8 cellular contexts compared by ENCODE assay signal in the genomic region with DNA sequence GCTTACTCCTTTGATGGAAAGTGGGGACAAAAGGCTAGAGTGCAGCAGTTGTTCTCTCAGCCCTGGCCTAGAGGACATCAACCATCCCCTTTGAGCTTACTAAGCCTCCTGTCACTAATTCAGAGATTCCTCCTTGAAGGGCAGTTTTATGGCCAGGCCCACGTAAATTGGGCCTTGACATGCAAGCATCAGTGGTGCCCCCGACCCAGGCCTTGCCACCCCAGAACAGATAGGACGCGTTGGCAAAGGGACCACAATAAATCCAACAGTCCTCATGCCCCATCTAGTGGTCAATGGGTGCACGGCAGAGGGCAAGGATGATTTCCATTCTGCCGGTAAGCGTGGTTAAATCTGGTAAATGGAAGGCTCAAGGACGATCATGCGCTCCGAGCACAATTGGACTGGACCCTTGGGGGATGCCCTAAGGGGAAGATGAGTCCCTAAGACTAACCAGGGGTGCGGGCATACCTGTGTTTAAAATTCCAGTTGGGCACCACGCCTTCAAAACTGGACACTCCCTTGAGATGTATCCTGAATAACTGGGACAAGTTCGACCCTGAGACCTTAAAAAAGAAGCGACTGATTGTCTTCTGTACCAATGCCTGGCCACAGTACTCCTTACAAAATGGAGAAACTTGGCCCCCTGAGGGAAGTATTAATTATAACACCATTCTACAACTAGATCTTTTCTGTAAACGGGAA. TPM values are rescaled to one million over a fixed set of nuclear protein-coding genes. Genes with fewer than 3 reads are reported as not detected.
DNase-seq lines count a peak whose midpoint lies in the region; ATAC-seq and TF ChIP-seq lines count a peak whose summit lies in the region.

No MANE protein-coding gene starts in this region.

- H3K27ac ChIP-seq in OCI-LY3 (ENCODE audit: low read length): no peak overlapping the region
- no peak overlapping the region for H3K27ac ChIP-seq in neutrophil
- H3K27ac ChIP-seq in testis: no peak overlapping the region

- no peaks in the 10 kb centered on the region for H3K36me3 ChIP-seq in OCI-LY3 (replicated peaks; ENCODE audit: low read depth, low read length)
- no peaks in the 10 kb centered on the region for H3K36me3 ChIP-seq in neutrophil
- H3K36me3 ChIP-seq in testis (ENCODE audit: low read depth, missing control alignments): no peaks in the 10 kb centered on the region

- no peak for TF ChIP-seq POLR2A in testis (IDR thresholded peaks at IDR 0.05)

- H3K9me3 ChIP-seq in OCI-LY3 (ENCODE audit: insufficient read depth, low read length) (no peaks in the 10 kb centered on the region), neutrophil (no peaks in the 10 kb centered on the region), testis (no peaks in the 10 kb centered on the region)

- no peaks in the 10 kb centered on the region for H4K20me1 ChIP-seq in OCI-LY3 (ENCODE audit: insufficient read depth, low read length)

- no peak overlapping the region for H3K4me3 ChIP-seq in OCI-LY3 (ENCODE audit: low read length)
- H3K4me3 ChIP-seq in fibroblast of pulmonary artery (replicated peaks; ENCODE audit: low read depth, low read length): no peak overlapping the region
- no peak overlapping the region for H3K4me3 ChIP-seq in neutrophil (ENCODE audit: low read depth in 1 of 2, low read length in 1 of 2)
- no peak overlapping the region for H3K4me3 ChIP-seq in testis

- ATAC-seq in GM18868 (IDR thresholded peaks at IDR 0.05; ENCODE audit: unreplicated experiment): peak; percentile 97
- peak; percentile 89 for ATAC-seq in HG03135 (IDR thresholded peaks at IDR 0.05; ENCODE audit: unreplicated experiment)
- peak; percentile 80 to 85 for ATAC-seq in activated T-cell treated with anti-CD3 and anti-CD28 coated beads, Interleukin-2, amount 50 U/mL, for 72 hours (replicated peaks in 1 of 2)

- H3K4me1 Mint-ChIP-seq in activated T-cell treated with anti-CD3 and anti-CD28 coated beads, Interleukin-2, amount 50 U/mL, for 72 hours (ENCODE audit: low read depth): peaks cover 15% of the 10 kb centered on the region

- no peak overlapping the region for H2AFZ ChIP-seq in OCI-LY3 (ENCODE audit: low read depth, low read length)

- no peaks in the 10 kb centered on the region for H3K27me3 Mint-ChIP-seq in activated T-cell treated with anti-CD3 and anti-CD28 coated beads, Interleukin-2, amount 50 U/mL, for 72 hours (ENCODE audit: low read depth)

- peak; percentile 58 for TF ChIP-seq CTCF in OCI-LY3 (IDR thresholded peaks at IDR 0.05; ENCODE audit: low read depth, low read length)
- TF ChIP-seq CTCF in fibroblast of pulmonary artery (IDR thresholded peaks at IDR 0.05; ENCODE audit: low read length, missing control alignments): peak; percentile 96
- peak; percentile 55 for TF ChIP-seq CTCF in neutrophil (IDR thresholded peaks at IDR 0.05)
- peak; percentile 56 to 80 (median 78) for TF ChIP-seq CTCF in testis (IDR thresholded peaks at IDR 0.05)

- H3K27me3 ChIP-seq in OCI-LY3 (ENCODE audit: low read depth, low read length) (no peaks in the 10 kb centered on the region), neutrophil (no peaks in the 10 kb centered on the region), testis (no peaks in the 10 kb centered on the region)

- WGBS in testis, 2 donors: 59 to 90% methylated on average over 3 to 15 of the region's 15 CpGs

- H3K4me2 ChIP-seq in OCI-LY3 (ENCODE audit: low read length): peak overlapping the region; percentile 44

- intact Hi-C loops in testis (cut with DNase I; ENCODE audit: low total_unique reads): no loop called here

- H3K79me2 ChIP-seq in OCI-LY3 (ENCODE audit: low read length): no peaks in the 10 kb centered on the region

- H3K27ac Mint-ChIP-seq in activated T-cell treated with anti-CD3 and anti-CD28 coated beads, Interleukin-2, amount 50 U/mL, for 72 hours: no peak overlapping the region

- no peak overlapping the region for H3K9ac ChIP-seq in OCI-LY3 (ENCODE audit: low read length)

- H3K4me3 Mint-ChIP-seq in activated T-cell treated with anti-CD3 and anti-CD28 coated beads, Interleukin-2, amount 50 U/mL, for 72 hours: peak overlapping the region in 1 of 2 donors; percentile 40

- DNase-seq in AML-193 (lab: John Stamatoyannopoulos, UW): peak; percentile 19 to 46
- DNase-seq in activated T-cell treated with anti-CD3 and anti-CD28 coated beads, Interleukin-2, amount 50 U/mL, for 72 hours: peak; percentile 59 to 65
- peak; percentile 53 for DNase-seq in fibroblast of pulmonary artery (ENCODE audit: low read depth)
- DNase-seq in testis: peak; percentile 67

- peaks cover 2 to 4% of the 10 kb centered on the region in 2 donors for H3K36me3 Mint-ChIP-seq in activated T-cell treated with anti-CD3 and anti-CD28 coated beads, Interleukin-2, amount 50 U/mL, for 72 hours (ENCODE audit: insufficient read depth in 2 of 2)

- H3K9me3 Mint-ChIP-seq in activated T-cell treated with anti-CD3 and anti-CD28 coated beads, Interleukin-2, amount 50 U/mL, for 72 hours: no peaks in the 10 kb centered on the region

- no peaks in the 10 kb centered on the region for H3K4me1 ChIP-seq in OCI-LY3 (ENCODE audit: low read length)
- H3K4me1 ChIP-seq in neutrophil (ENCODE audit: control insufficient read depth in 1 of 2, insufficient read depth in 1 of 2, low read depth in 1 of 2, low read length in 1 of 2): no peaks in the 10 kb centered on the region
- H3K4me1 ChIP-seq in testis: peaks cover 3% of the 10 kb centered on the region

RNA-seq across cellular contexts. Expression of gene CEP85L, which starts 32.6 kb away (rescaled TPM):
- total RNA-seq in activated T-cell treated with anti-CD3 and anti-CD28 coated beads, Interleukin-2, amount 50 U/mL, for 72 hours: 10 to 100 TPM; 32.4 to 44.7 TPM
- total RNA-seq in testis: 10 to 100 TPM; 63.7 to 80.7 TPM
- polyA plus RNA-seq in testis (ENCODE audit: insufficient read depth, low read depth, low replicate concordance): 78.8 TPM
